In the genomic region with DNA sequence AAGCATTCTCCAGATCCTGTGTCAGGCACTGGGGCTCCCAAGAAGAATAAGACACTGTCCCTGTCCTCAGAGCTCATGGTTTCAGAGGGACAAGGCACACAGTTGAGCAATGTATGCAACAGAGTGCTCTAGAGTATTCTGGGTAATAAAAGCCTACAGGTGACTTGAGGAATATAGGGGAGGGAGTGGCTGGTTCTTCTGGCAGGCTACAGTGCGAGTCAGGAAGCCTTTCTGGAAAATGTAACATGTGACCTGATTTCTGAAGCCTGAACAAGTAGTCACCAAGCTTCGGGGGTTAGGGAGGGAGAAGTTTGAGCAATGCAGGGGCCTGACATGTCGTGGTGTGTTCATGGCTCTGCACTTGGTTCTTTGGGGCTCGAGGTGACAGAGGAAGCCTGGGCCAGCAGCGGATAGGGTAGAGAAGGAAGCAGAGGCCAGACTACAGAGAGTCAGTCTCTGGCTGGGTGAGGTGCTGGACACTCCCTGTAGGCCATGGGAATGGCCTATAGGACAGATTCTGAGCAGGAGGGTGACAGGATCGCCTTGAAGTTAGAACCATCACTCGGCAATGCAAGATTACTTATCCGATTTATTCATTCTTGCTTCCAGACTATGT, we compare ENCODE assay signal across 14 cellular contexts.
"Had no signal": no experiment of that assay in that cellular context is flagged by ENCODE, and none has a peak within 500 bp of the region (broad histone marks: within the 10 kb centered on the region; RNA-seq: fewer than 3 reads in every experiment).

No MANE protein-coding gene starts in this region.

- H3K4me1 ChIP-seq: left ventricle myocardium inferior, tibial artery had no signal

- H3K36me3 ChIP-seq: left ventricle myocardium inferior, ovary, tibial artery had no signal

- ATAC-seq: activated CD4-positive, alpha-beta T cell treated with anti-CD3 and anti-CD28 coated beads for 36 hours; activated CD8-positive, alpha-beta T cell treated with anti-CD3 and anti-CD28 coated beads for 36 hours; T-cell had no signal

- H3K36me3 Mint-ChIP-seq: T-cell had no signal

- H3K27ac Mint-ChIP-seq: activated CD4-positive, alpha-beta T cell treated with anti-CD3 and anti-CD28 coated beads for 36 hours; activated CD8-positive, alpha-beta T cell treated with anti-CD3 and anti-CD28 coated beads for 36 hours; T-cell had no signal

- H3K4me3 Mint-ChIP-seq: activated CD4-positive, alpha-beta T cell treated with anti-CD3 and anti-CD28 coated beads for 36 hours; activated CD8-positive, alpha-beta T cell treated with anti-CD3 and anti-CD28 coated beads for 36 hours; neural crest cell; T-cell had no signal

- H3K27ac ChIP-seq: left ventricle myocardium inferior, ovary, SK-N-MC, tibial artery, VCaP had no signal

- DNase-seq: activated CD4-positive, alpha-beta T cell treated with anti-CD3 and anti-CD28 coated beads for 36 hours; activated CD8-positive, alpha-beta memory T cell treated with anti-CD3 and anti-CD28 coated beads, Interleukin-2, amount 50 U/mL, for 48 hours; activated CD8-positive, alpha-beta T cell treated with anti-CD3 and anti-CD28 coated beads for 36 hours; activated naive CD4-positive, alpha-beta T cell; caudate nucleus; effector memory CD4-positive, alpha-beta T cell; left ventricle myocardium inferior; mesendoderm; ovary; T-cell; tibial artery had no signal

- H3K27me3 Mint-ChIP-seq: activated CD4-positive, alpha-beta T cell treated with anti-CD3 and anti-CD28 coated beads for 36 hours; activated CD8-positive, alpha-beta T cell treated with anti-CD3 and anti-CD28 coated beads for 36 hours had no signal

- H3K9me3 ChIP-seq: left ventricle myocardium inferior, ovary, tibial artery had no signal

- H3K9me3 Mint-ChIP-seq: activated CD8-positive, alpha-beta T cell treated with anti-CD3 and anti-CD28 coated beads for 36 hours; neural crest cell; T-cell had no signal

- H3K4me3 ChIP-seq: left ventricle myocardium inferior, ovary, SK-N-MC, tibial artery had no signal

- H3K27me3 ChIP-seq: ovary, tibial artery had no signal
